In genomic region chr20:62524486-62524885, GRCh38 we compare ENCODE assay signal across 1 cellular context.
TF ChIP-seq lines count a peak whose summit lies in the region.

No MANE protein-coding gene starts in this region.

TF ChIP-seq in IMR-90, 13 proteins besides CTCF, POLR2A, EP300 and RAD21 (continued from another document):
- TF ChIP-seq, protein P1, sequence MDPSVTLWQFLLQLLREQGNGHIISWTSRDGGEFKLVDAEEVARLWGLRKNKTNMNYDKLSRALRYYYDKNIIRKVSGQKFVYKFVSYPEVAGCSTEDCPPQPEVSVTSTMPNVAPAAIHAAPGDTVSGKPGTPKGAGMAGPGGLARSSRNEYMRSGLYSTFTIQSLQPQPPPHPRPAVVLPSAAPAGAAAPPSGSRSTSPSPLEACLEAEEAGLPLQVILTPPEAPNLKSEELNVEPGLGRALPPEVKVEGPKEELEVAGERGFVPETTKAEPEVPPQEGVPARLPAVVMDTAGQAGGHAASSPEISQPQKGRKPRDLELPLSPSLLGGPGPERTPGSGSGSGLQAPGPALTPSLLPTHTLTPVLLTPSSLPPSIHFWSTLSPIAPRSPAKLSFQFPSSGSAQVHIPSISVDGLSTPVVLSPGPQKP (IDR thresholded peaks at IDR 0.05; ENCODE audit: borderline replicate concordance, low read depth, low read length): no peak
- TF ChIP-seq CHD1 (IDR thresholded peaks at IDR 0.05; ENCODE audit: low read depth, low read length): no peak
- TF ChIP-seq CEBPB (IDR thresholded peaks at IDR 0.05; ENCODE audit: low read depth, low read length): no peak
- TF ChIP-seq RFX5 (IDR thresholded peaks at IDR 0.05; ENCODE audit: low read depth, low read length): no peak
- no peak for TF ChIP-seq NFE2L2 (IDR thresholded peaks at IDR 0.05; ENCODE audit: low read depth, low read length)
- TF ChIP-seq BHLHE40 (IDR thresholded peaks at IDR 0.05; ENCODE audit: low read depth, low read length): no peak
- TF ChIP-seq, protein P2, sequence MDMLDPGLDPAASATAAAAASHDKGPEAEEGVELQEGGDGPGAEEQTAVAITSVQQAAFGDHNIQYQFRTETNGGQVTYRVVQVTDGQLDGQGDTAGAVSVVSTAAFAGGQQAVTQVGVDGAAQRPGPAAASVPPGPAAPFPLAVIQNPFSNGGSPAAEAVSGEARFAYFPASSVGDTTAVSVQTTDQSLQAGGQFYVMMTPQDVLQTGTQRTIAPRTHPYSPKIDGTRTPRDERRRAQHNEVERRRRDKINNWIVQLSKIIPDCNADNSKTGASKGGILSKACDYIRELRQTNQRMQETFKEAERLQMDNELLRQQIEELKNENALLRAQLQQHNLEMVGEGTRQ (IDR thresholded peaks at IDR 0.05; ENCODE audit: low read depth, low read length): no peak
- no peak for TF ChIP-seq MAZ (IDR thresholded peaks at IDR 0.05; ENCODE audit: borderline replicate concordance, low read depth, low read length)
